8 cellular contexts compared by ENCODE assay signal in the genomic region with DNA sequence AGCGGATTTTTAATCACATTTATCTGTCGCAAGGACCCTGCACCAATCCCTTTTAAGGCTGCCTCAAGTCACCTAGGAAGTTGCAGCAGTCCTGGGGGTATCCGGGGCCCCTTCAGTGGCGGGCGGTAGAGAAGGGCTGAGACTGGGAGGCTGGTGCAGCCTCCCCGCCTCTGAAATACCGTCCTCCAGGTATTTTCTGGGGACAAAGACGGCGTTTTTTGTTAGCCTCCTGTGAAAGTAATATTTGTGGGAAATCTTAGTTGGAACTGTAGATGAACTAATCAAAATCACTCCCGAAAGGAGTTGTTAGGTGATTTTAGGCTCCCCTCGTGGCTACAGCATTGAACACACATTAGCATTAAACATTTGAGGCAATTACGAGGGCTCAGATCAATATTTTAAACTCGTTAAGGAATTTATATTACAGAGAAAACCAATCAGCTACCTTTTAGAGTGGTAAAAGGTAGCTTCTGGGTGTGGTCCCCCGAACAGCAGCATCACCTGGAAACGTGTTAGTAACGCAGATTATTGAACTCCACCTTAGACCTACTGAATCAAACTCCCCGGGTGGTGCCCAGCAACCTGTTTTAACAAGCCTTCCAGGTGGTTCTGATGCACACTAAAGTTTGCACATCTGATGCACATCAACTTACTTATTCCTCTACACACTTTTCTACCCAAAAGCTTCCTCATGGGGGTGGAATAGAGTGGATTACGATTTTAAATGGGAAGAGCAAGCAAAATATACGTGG. TPM values are rescaled to one million over a fixed set of nuclear protein-coding genes. Genes with fewer than 3 reads are reported as not detected.
A peak's percentile ranks its signal among the peaks of the same experiment; 100 is the strongest.
DNase-seq lines count a peak whose midpoint lies in the region; ATAC-seq and TF ChIP-seq lines count a peak whose summit lies in the region.

No MANE protein-coding gene starts in this region.

- no peaks in the 10 kb centered on the region for H3K36me3 ChIP-seq in Panc1 (ENCODE audit: control insufficient read depth, insufficient read depth, low read length)
- H3K36me3 ChIP-seq in esophagus (ENCODE audit: control insufficient read depth in 2 of 2, insufficient read depth in 2 of 2, low read length in 1 of 2), result no peaks in the 10 kb centered on the region
- H3K36me3 ChIP-seq in neuronal stem cell (replicated peaks in 1 of 2; ENCODE audit: control insufficient read depth in 2 of 2, insufficient read depth in 2 of 2, low read length in 2 of 2), result no peaks in the 10 kb centered on the region

- no peak overlapping the region for H3K4ac ChIP-seq in neuronal stem cell (ENCODE audit: low read length)

- POLR2A ChIA-PET in Panc1 (lab: Charles Lee), result interaction anchor here (0.5 kb wide), 1 partner anchor 259 kb away, joined by 3 read pairs; no protein-coding TSS in a partner anchor

- peak overlapping the region; percentile 75 for H2BK5ac ChIP-seq in neuronal stem cell (ENCODE audit: low read length)

- intact Hi-C loops in Panc1 (cut with micrococcal nuclease; ENCODE audit: unreplicated experiment), result no loop called here

- H3K4me2 ChIP-seq in neuronal stem cell (ENCODE audit: insufficient read depth, low read length, poor library complexity, severe bottlenecking), result peak overlapping the region; percentile 55

- H3K79me1 ChIP-seq in neuronal stem cell (ENCODE audit: low read depth, low read length), result no peaks in the 10 kb centered on the region

- H2BK120ac ChIP-seq in neuronal stem cell (ENCODE audit: low read depth, low read length), result no peak overlapping the region

- CTCF ChIA-PET in Panc1 (lab: Charles Lee), result no interaction called here

- H3K9me3 ChIP-seq in Panc1 (ENCODE audit: control insufficient read depth, insufficient read depth, low read depth, low read length) (no peaks in the 10 kb centered on the region), esophagus (ENCODE audit: control insufficient read depth in 2 of 2, insufficient read depth in 1 of 2, low read depth in 1 of 2, low read length in 1 of 2) (no peaks in the 10 kb centered on the region), neuronal stem cell (replicated peaks in 1 of 2; ENCODE audit: control insufficient read depth in 2 of 2, insufficient read depth in 1 of 2, low read depth in 1 of 2, low read length in 2 of 2) (no peaks in the 10 kb centered on the region)

- no peak overlapping the region for H4K91ac ChIP-seq in neuronal stem cell (ENCODE audit: low read depth, low read length, poor library complexity)

- H3K9ac ChIP-seq in neuronal stem cell (ENCODE audit: low read depth, low read length, poor library complexity), result no peak overlapping the region

- BruUV-seq in Panc1 (replicated peaks; lab: Mats Ljungman, UMichigan), result no TSS peak

- H3K18ac ChIP-seq in neuronal stem cell (ENCODE audit: low read length), result peak overlapping the region; percentile 6

- in situ Hi-C loops in Panc1 (cut with HindIII; ENCODE audit: low pct_unique_long_range_greater_than_20kb, low sequenced_read_pairs), result no loop called here

- no peak for DNase-seq in Panc1 (ENCODE audit: low read depth, low spot score)
- no peak for DNase-seq in neuronal stem cell (ENCODE audit: low spot score)
- no peak for DNase-seq in stimulated activated CD4-positive, alpha-beta T cell treated with anti-CD3 and anti-CD28 coated beads, Interleukin-12 subunit alpha, Interleukin-12 subunit beta, amount 100 ng/mL, for 4 hours
- no peak for DNase-seq in OCI-M2 (lab: John Stamatoyannopoulos, UW; ENCODE audit: unreplicated experiment)
- no peak for DNase-seq in NOMO-1 treated with dmso at 0.1 percent for 144 hours (lab: John Stamatoyannopoulos, UW; ENCODE audit: unreplicated experiment)

- H3K23ac ChIP-seq in neuronal stem cell (ENCODE audit: low read depth, low read length, poor library complexity), result peak overlapping the region; percentile 99

- H3K27me3 ChIP-seq in Panc1 (ENCODE audit: control insufficient read depth, insufficient read depth, low read length) (no peaks in the 10 kb centered on the region), esophagus (ENCODE audit: control insufficient read depth in 1 of 2, insufficient read depth in 2 of 2, low read length in 2 of 2) (no peaks in the 10 kb centered on the region), neuronal stem cell (ENCODE audit: control insufficient read depth in 3 of 3, insufficient read depth in 3 of 3, low read depth in 1 of 3, low read length in 3 of 3) (no peaks in the 10 kb centered on the region)

- no peak overlapping the region for H2BK15ac ChIP-seq in neuronal stem cell (ENCODE audit: low read length)

- H3K4me3 ChIP-seq in Panc1 (ENCODE audit: low read depth in 2 of 2, low read length in 2 of 2) (peak overlapping the region; percentile 76 to 91), esophagus (ENCODE audit: low read depth in 1 of 2, low read length in 2 of 2) (peak overlapping the region; percentile 73 to 95), neuronal stem cell (ENCODE audit: low read length in 2 of 2) (peak overlapping the region; percentile 78 to 83)

- H2AFZ ChIP-seq in neuronal stem cell (ENCODE audit: low read length), result peak overlapping the region; percentile 98

- ATAC-seq in GM18868 (IDR thresholded peaks at IDR 0.05; ENCODE audit: unreplicated experiment) (peak; percentile 30), HG02798 (IDR thresholded peaks at IDR 0.05; ENCODE audit: poor library complexity, unreplicated experiment) (peak; percentile 27), Panc1 (peak; percentile 55)

- TF ChIP-seq CTCF in Panc1 (IDR thresholded peaks at IDR 0.05), result no peak

- peak overlapping the region; percentile 87 for H3K27ac ChIP-seq in Panc1 (ENCODE audit: low read length)
- peak overlapping the region; percentile 96 to 98 for H3K27ac ChIP-seq in esophagus (ENCODE audit: low read depth in 2 of 2, low read length in 1 of 2)
- no peak overlapping the region for H3K27ac ChIP-seq in neuronal stem cell (replicated peaks; ENCODE audit: low read length)

- H2AK5ac ChIP-seq in neuronal stem cell (ENCODE audit: low read depth, low read length), result no peak overlapping the region

- H3K14ac ChIP-seq in neuronal stem cell (ENCODE audit: low read length), result no peak overlapping the region

- no peak overlapping the region for H2BK12ac ChIP-seq in neuronal stem cell (ENCODE audit: low read length)

- H3K4me1 ChIP-seq in Panc1 (ENCODE audit: control insufficient read depth, insufficient read depth, low read length) (peaks cover 6% of the 10 kb centered on the region; the same call in 1 of the 2 replicates), esophagus (ENCODE audit: control insufficient read depth in 2 of 2, insufficient read depth in 2 of 2, low read length in 1 of 2) (no peaks in the 10 kb centered on the region), neuronal stem cell (ENCODE audit: control insufficient read depth in 2 of 2, insufficient read depth in 1 of 2, low read depth in 1 of 2, low read length in 2 of 2) (peaks cover 4 to 5% of the 10 kb centered on the region in 2 donors)

- no peak overlapping the region for H4K8ac ChIP-seq in neuronal stem cell (ENCODE audit: low read depth, low read length)

- WGBS in esophagus, 2 donors, result 4 to 5% methylated on average over 19 of the region's 19 CpGs
- WGBS in neuronal stem cell (ENCODE audit: extremely low coverage in 2 of 2, insufficient read length in 2 of 2, insufficient replicate concordance in 1 of 2), 2 donors, result no CpG with 5 or more reads among the region's 19 CpGs

RNA-seq across cellular contexts. Expression of a gene that starts 0.5 kb away (rescaled TPM):
- total RNA-seq in Panc1 (2021; ENCODE audit: unreplicated experiment), result 165 TPM
- 103 TPM for polyA plus RNA-seq in Panc1 (2012; ENCODE audit: insufficient read length)
- 10 to 100 TPM; 36.7 to 74.4 TPM for polyA plus RNA-seq in esophagus
- 25.7 TPM for polyA plus RNA-seq in neuronal stem cell (2013, experiment 1 of 2)
- 25.3 TPM for polyA plus RNA-seq in neuronal stem cell (2013, experiment 2 of 2)

RNA-seq across cellular contexts. Expression of a gene that starts 19.0 kb away (rescaled TPM):
- total RNA-seq in Panc1 (2021; ENCODE audit: unreplicated experiment), result 2.3 TPM
- 1.1 TPM for polyA plus RNA-seq in Panc1 (2012; ENCODE audit: insufficient read length)
- 1 to 10 TPM in 1 of 2 donors, under 1 TPM in 1; 0.54 to 2.0 TPM for polyA plus RNA-seq in esophagus
- polyA plus RNA-seq in neuronal stem cell (2013, experiment 1 of 2), result 0.91 TPM
- polyA plus RNA-seq in neuronal stem cell (2013, experiment 2 of 2), result 0.90 TPM

RNA-seq across cellular contexts. Expression of a gene that starts 55.7 kb away (rescaled TPM):
- total RNA-seq in Panc1 (2021; ENCODE audit: unreplicated experiment), result 0.10 TPM
- 0.10 TPM for polyA plus RNA-seq in Panc1 (2012; ENCODE audit: insufficient read length)
- 1 to 10 TPM in 1 of 2 donors, under 1 TPM in 1; 0.60 to 1.2 TPM for polyA plus RNA-seq in esophagus
- 0.59 TPM for polyA plus RNA-seq in neuronal stem cell (2013, experiment 1 of 2)
- 0.42 TPM for polyA plus RNA-seq in neuronal stem cell (2013, experiment 2 of 2)
